1 cellular context compared by ENCODE assay signal in the genomic region with DNA sequence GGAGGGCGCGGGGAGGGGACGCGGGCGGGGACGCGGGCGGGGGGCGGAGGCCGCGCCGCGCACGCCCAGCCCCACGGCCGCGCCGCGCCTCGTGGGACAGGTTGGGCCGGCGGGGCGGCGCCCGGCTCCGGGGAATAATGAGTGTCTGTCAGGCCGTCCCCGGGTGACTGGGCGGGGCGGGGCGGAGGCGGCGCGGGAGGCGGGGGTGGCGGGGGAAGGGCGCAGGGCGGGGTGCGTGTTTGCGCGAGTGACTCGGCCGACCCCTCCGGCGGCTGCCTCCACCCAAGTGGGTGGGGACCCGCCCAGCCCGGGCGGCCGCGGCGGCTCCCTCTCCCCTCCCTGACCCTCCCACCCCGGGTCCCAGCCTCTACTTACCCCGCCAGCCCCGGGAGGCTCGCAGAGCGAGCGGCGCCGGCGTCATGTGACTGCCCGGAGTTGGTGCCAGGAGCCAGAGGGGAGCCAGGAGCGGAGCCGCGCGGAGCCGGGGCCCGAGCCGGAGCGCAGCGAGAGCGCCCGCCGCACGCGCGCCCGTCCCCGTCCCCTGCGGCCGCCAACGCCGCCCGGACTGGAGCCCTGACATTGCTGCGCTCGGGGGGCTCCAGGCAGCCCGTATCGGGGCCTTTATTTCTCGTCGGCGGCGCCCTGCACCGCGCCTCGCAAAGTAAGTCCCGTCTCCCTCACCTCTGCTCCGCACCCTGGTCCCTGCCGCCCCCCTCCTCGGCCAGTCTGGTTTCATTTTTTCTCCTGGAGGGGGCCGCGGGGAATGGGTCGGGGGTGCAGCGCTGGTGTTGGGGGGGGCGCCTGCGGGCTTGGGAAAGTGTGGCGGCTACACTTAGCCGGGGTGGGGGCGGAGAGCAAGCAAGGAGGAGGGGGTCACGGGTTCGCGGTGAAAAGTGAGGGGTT.
TF ChIP-seq lines count a peak whose summit lies in the region.

KLF3 (plus strand) TSS at position 399 of the 903 bp plus-strand sequence. CDS start 16,427 bp downstream, outside the sequence.

TF ChIP-seq in GM12878, 131 proteins besides CTCF, POLR2A, EP300 and RAD21 (continued from another document):
- TF ChIP-seq ZNF592 (IDR thresholded peaks at IDR 0.05) (no peak), ZBTB11 (CRISPR knock-in tag; IDR thresholded peaks at IDR 0.05) (no peak), CREM (IDR thresholded peaks at IDR 0.05; ENCODE audit: low read depth) (no peak), LARP7 (IDR thresholded peaks at IDR 0.05) (peak; percentile 59), DPF2 (IDR thresholded peaks at IDR 0.05) (peak; percentile 43; the same call in 1 of the 2 replicates), USF1 (IDR thresholded peaks at IDR 0.05; ENCODE audit: borderline replicate concordance, extremely low read length, insufficient read depth, low read depth, low read length) (peak; percentile 77), BHLHE40 (IDR thresholded peaks at IDR 0.05; ENCODE audit: borderline replicate concordance in 1 of 2, low read depth in 2 of 2, low read length in 1 of 2) (peak in 1 of 2 experiments; percentile 73; a peak in 1 of 4 replicates), GATAD2B (conservative IDR thresholded peaks at IDR 0.05; ENCODE audit: low read depth) (0 out of 2 replicates have a peak, but pooled peaks have one; percentile 37), BACH1 (IDR thresholded peaks at IDR 0.05; ENCODE audit: borderline replicate concordance) (0 out of 2 replicates have a peak, but pooled peaks have one; percentile 24), NR2F1 (conservative IDR thresholded peaks at IDR 0.05) (0 out of 2 replicates have a peak, but pooled peaks have one; percentile 12), EGR1 (IDR thresholded peaks at IDR 0.05; ENCODE audit: borderline replicate concordance in 1 of 2, low read depth in 2 of 2, low read length in 2 of 2) (peak in 1 of 2 experiments; percentile 91; a peak in 2 of 3 replicates)
